Comparison of ENCODE assay signal across 8 cellular contexts in the genomic region with DNA sequence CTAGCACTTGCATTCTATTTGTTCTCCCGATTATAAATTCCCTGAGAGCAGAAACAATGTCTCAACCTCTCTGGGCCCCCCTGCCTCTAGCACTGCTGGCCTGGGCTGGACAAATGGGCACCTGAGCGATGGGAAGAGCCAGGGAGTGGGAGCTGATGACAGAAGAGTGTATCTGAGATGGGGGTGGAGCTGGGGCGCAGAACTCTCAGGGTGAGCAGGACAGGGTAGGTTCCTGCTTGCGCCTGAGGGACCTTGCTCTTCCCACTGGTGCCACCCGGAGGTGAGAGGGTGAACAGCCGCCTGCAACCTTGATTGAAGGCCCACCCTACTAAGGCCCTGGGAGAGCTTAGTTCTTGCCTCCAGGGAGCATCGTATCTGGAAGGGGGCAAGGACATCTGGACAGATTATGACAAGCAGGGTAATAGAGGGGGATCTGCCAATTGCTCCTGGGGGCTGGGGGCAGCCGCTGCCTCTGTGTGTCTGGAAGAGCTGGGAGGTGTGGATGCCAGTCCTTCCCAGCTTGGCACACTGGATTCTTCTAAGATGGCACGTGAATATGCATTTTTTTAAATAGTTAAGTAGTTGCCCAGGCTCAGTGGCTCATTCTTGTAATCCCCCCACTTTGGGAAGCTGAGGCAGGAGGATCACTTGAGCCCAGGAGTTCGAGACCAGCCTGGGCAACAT. TPM values are rescaled to one million over a fixed set of nuclear protein-coding genes. Genes with fewer than 3 reads are reported as not detected.
DNase-seq lines count a peak whose midpoint lies in the region; ATAC-seq and TF ChIP-seq lines count a peak whose summit lies in the region.

No MANE protein-coding gene starts in this region.

- peaks cover 18% of the 10 kb centered on the region for H3K27me3 Mint-ChIP-seq in T-helper 17 cell
- H3K27me3 Mint-ChIP-seq in stimulated activated memory B cell treated with anti-CD40 and anti-IgM and Interleukin-4, amounts not matched to agents 10 μg/mL and 1 μg/mL and 100 μg/mL, for 72 hours = peaks cover 39% of the 10 kb centered on the region

- no peaks in the 10 kb centered on the region for H4K20me1 ChIP-seq in MM.1S (ENCODE audit: insufficient read depth, low read length)

- DNase-seq in AG09319 (ENCODE audit: extremely low read depth, low read depth) (peak; percentile 23), MM.1S (peak; percentile 47), T-helper 17 cell (no peak), ecto neural progenitor cell (ENCODE audit: low spot score) (peak; percentile 86), medulla oblongata (ENCODE audit: extremely low spot score) (peak; percentile 66)

- H3K27me3 ChIP-seq in MM.1S (replicated peaks; ENCODE audit: insufficient read depth, low read length) = no peaks in the 10 kb centered on the region

- no peak overlapping the region for H3K27ac ChIP-seq in MM.1S (ENCODE audit: low read length)

- H3K4me3 Mint-ChIP-seq in T-helper 17 cell = no peak overlapping the region
- no peak overlapping the region for H3K4me3 Mint-ChIP-seq in stimulated activated memory B cell treated with anti-CD40 and anti-IgM and Interleukin-4, amounts not matched to agents 10 μg/mL and 1 μg/mL and 100 μg/mL, for 72 hours

- H3K27ac Mint-ChIP-seq in T-helper 17 cell = no peak overlapping the region
- H3K27ac Mint-ChIP-seq in stimulated activated memory B cell treated with anti-CD40 and anti-IgM and Interleukin-4, amounts not matched to agents 10 μg/mL and 1 μg/mL and 100 μg/mL, for 72 hours = no peak overlapping the region

- H3F3A ChIP-seq in MM.1S (ENCODE audit: insufficient read depth, low read length) = no peaks in the 10 kb centered on the region

- H3K9me3 ChIP-seq in MM.1S (replicated peaks; ENCODE audit: insufficient read depth, low read length) (no peaks in the 10 kb centered on the region), T-helper 17 cell (ENCODE audit: control insufficient read depth, low read length, poor library complexity, severe bottlenecking) (no peaks in the 10 kb centered on the region)

- no peak overlapping the region for H2AFZ ChIP-seq in MM.1S (ENCODE audit: low read length)

- no peaks in the 10 kb centered on the region for H3K9me2 ChIP-seq in MM.1S (replicated peaks; ENCODE audit: insufficient read depth, low read length)

- no peak overlapping the region for H3K9ac ChIP-seq in MM.1S (ENCODE audit: low read length)

- H3K36me3 ChIP-seq in MM.1S (replicated peaks; ENCODE audit: insufficient read depth, low read length) = no peaks in the 10 kb centered on the region

- no peaks in the 10 kb centered on the region for H3K36me3 Mint-ChIP-seq in T-helper 17 cell (ENCODE audit: low read depth)
- no peaks in the 10 kb centered on the region for H3K36me3 Mint-ChIP-seq in stimulated activated memory B cell treated with anti-CD40 and anti-IgM and Interleukin-4, amounts not matched to agents 10 μg/mL and 1 μg/mL and 100 μg/mL, for 72 hours

- peak; percentile 80 for TF ChIP-seq CTCF in AG09319 (IDR thresholded peaks at IDR 0.05; ENCODE audit: low read depth, low read length)
- peak; percentile 90 for TF ChIP-seq CTCF in GM12873 (IDR thresholded peaks at IDR 0.05; ENCODE audit: insufficient read depth, low read depth, low read length, missing control alignments)
- TF ChIP-seq CTCF in MM.1S (IDR thresholded peaks at IDR 0.05; ENCODE audit: low read length) = peak; percentile 54

- H3K4me1 ChIP-seq in MM.1S (ENCODE audit: low read length) = no peaks in the 10 kb centered on the region

- H3K9me3 Mint-ChIP-seq in stimulated activated memory B cell treated with anti-CD40 and anti-IgM and Interleukin-4, amounts not matched to agents 10 μg/mL and 1 μg/mL and 100 μg/mL, for 72 hours = no peaks in the 10 kb centered on the region

- no peaks in the 10 kb centered on the region for H3K79me2 ChIP-seq in MM.1S (ENCODE audit: low read length)

- no peak overlapping the region for H3K4me2 ChIP-seq in MM.1S (ENCODE audit: low read depth, low read length)

- H3K4me3 ChIP-seq in MM.1S (ENCODE audit: low read length) = no peak overlapping the region

- H3K4me1 Mint-ChIP-seq in T-helper 17 cell = no peaks in the 10 kb centered on the region
- no peaks in the 10 kb centered on the region for H3K4me1 Mint-ChIP-seq in stimulated activated memory B cell treated with anti-CD40 and anti-IgM and Interleukin-4, amounts not matched to agents 10 μg/mL and 1 μg/mL and 100 μg/mL, for 72 hours

- ATAC-seq in T-helper 17 cell (peak; percentile 48), HG03354 (IDR thresholded peaks at IDR 0.05; ENCODE audit: poor library complexity, severe bottlenecking, unreplicated experiment) (no peak)
- ATAC-seq in stimulated activated memory B cell treated with anti-CD40 and anti-IgM and Interleukin-4, amounts not matched to agents 10 μg/mL and 1 μg/mL and 100 μg/mL, for 72 hours = peak; percentile 71

RNA-seq across cellular contexts. Expression of gene TSPAN9, which starts 43.0 kb away (rescaled TPM):
- total RNA-seq in T-helper 17 cell = 10 to 100 TPM in 1 of 2 donors, 1 to 10 TPM in 1; 1.4 to 24.2 TPM

Comparison
In these comparisons a context has a peak if more than half of its experiments do, and no peak if none do; other contexts are left out.
1. DNase-seq: peak in AG09319 (single experiment), MM.1S (single experiment), ecto neural progenitor cell (single experiment) and medulla oblongata (single experiment); none in T-helper 17 cell (0 of 3).
2. Peak in every context shown above with its lines, with median percentiles within 50 percentile points of each other: CTCF ChIP-seq.